ENCODE assay signal across 1 cellular context in genomic region chr14:91138511-91139359, GRCh38.
TF ChIP-seq lines count a peak whose summit lies in the region.

No MANE protein-coding gene starts in this region.

TF ChIP-seq in HepG2, 621 proteins besides CTCF, POLR2A, EP300 and RAD21 (continued from another document):
- TF ChIP-seq, protein P1, sequence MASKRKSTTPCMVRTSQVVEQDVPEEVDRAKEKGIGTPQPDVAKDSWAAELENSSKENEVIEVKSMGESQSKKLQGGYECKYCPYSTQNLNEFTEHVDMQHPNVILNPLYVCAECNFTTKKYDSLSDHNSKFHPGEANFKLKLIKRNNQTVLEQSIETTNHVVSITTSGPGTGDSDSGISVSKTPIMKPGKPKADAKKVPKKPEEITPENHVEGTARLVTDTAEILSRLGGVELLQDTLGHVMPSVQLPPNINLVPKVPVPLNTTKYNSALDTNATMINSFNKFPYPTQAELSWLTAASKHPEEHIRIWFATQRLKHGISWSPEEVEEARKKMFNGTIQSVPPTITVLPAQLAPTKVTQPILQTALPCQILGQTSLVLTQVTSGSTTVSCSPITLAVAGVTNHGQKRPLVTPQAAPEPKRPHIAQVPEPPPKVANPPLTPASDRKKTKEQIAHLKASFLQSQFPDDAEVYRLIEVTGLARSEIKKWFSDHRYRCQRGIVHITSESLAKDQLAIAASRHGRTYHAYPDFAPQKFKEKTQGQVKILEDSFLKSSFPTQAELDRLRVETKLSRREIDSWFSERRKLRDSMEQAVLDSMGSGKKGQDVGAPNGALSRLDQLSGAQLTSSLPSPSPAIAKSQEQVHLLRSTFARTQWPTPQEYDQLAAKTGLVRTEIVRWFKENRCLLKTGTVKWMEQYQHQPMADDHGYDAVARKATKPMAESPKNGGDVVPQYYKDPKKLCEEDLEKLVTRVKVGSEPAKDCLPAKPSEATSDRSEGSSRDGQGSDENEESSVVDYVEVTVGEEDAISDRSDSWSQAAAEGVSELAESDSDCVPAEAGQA (IDR thresholded peaks at IDR 0.05; ENCODE audit: low read depth) = no peak
- TF ChIP-seq, protein P1 (CRISPR knock-in tag; IDR thresholded peaks at IDR 0.05; ENCODE audit: borderline replicate concordance) = no peak
- TF ChIP-seq YY1 (IDR thresholded peaks at IDR 0.05; ENCODE audit: insufficient read depth, insufficient replicate concordance, low read depth, low read length) = no peak
- no peak for TF ChIP-seq TCF7L2 (IDR thresholded peaks at IDR 0.05; ENCODE audit: low read depth, low read length)
- peak; percentile 29; the same call in 1 of the 2 replicates for TF ChIP-seq MAZ (IDR thresholded peaks at IDR 0.05; ENCODE audit: borderline replicate concordance, low read depth, low read length)
- TF ChIP-seq MAZ (CRISPR knock-in tag; IDR thresholded peaks at IDR 0.05; ENCODE audit: low read depth) = no peak
- TF ChIP-seq TCF12 (IDR thresholded peaks at IDR 0.05) = no peak
- TF ChIP-seq TCF12 (CRISPR knock-in tag; IDR thresholded peaks at IDR 0.05) = no peak
- TF ChIP-seq ZNF629 (CRISPR knock-in tag; conservative IDR thresholded peaks at IDR 0.05) = no peak
- no peak for TF ChIP-seq AHR (CRISPR knock-in tag; IDR thresholded peaks at IDR 0.05)
- TF ChIP-seq ZBTB7B (CRISPR knock-in tag; IDR thresholded peaks at IDR 0.05) = no peak
- TF ChIP-seq ARHGAP35 (CRISPR knock-in tag; IDR thresholded peaks at IDR 0.05; ENCODE audit: borderline replicate concordance) = no peak
- no peak for TF ChIP-seq SALL1 (CRISPR knock-in tag; IDR thresholded peaks at IDR 0.05)
- no peak for TF ChIP-seq SRSF1 (optimal IDR thresholded peaks at IDR 0.05; ENCODE audit: low read depth, low read length)
- no peak for TF ChIP-seq ZNF317 (CRISPR knock-in tag; IDR thresholded peaks at IDR 0.05)
- TF ChIP-seq, protein P2, sequence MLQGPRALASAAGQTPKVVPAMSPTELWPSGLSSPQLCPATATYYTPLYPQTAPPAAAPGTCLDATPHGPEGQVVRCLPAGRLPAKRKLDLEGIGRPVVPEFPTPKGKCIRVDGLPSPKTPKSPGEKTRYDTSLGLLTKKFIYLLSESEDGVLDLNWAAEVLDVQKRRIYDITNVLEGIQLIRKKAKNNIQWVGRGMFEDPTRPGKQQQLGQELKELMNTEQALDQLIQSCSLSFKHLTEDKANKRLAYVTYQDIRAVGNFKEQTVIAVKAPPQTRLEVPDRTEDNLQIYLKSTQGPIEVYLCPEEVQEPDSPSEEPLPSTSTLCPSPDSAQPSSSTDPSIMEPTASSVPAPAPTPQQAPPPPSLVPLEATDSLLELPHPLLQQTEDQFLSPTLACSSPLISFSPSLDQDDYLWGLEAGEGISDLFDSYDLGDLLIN (CRISPR knock-in tag; IDR thresholded peaks at IDR 0.05; ENCODE audit: borderline replicate concordance) = no peak
- no peak for TF ChIP-seq ZFP90 (CRISPR knock-in tag; IDR thresholded peaks at IDR 0.05; ENCODE audit: borderline replicate concordance)
- TF ChIP-seq CBX1 (IDR thresholded peaks at IDR 0.05; ENCODE audit: low read depth) = no peak
- no peak for TF ChIP-seq FOXK2 (IDR thresholded peaks at IDR 0.05)
- TF ChIP-seq KLF9 (CRISPR knock-in tag; IDR thresholded peaks at IDR 0.05; ENCODE audit: low read depth) = no peak
- no peak for TF ChIP-seq RNF2 (conservative IDR thresholded peaks at IDR 0.05; ENCODE audit: low read depth)
- no peak for TF ChIP-seq ZNF562 (CRISPR knock-in tag; IDR thresholded peaks at IDR 0.05; ENCODE audit: borderline replicate concordance)
- 0 out of 2 replicates have a peak, but pooled peaks have one; percentile 22 for TF ChIP-seq HNF4A (CRISPR knock-in tag; IDR thresholded peaks at IDR 0.05)
- TF ChIP-seq ZNF468 (CRISPR knock-in tag; IDR thresholded peaks at IDR 0.05) = no peak
- TF ChIP-seq GABPA (IDR thresholded peaks at IDR 0.05; ENCODE audit: low read depth, low read length) = no peak
- no peak for TF ChIP-seq GABPA (CRISPR knock-in tag; IDR thresholded peaks at IDR 0.05; ENCODE audit: low read depth)
- TF ChIP-seq ESRRA (CRISPR knock-in tag; IDR thresholded peaks at IDR 0.05; ENCODE audit: low read depth) = no peak
- TF ChIP-seq SALL2 (CRISPR knock-in tag; IDR thresholded peaks at IDR 0.05) = no peak
- no peak for TF ChIP-seq RELA (CRISPR knock-in tag; IDR thresholded peaks at IDR 0.05)
- no peak for TF ChIP-seq ZNF430 (CRISPR knock-in tag; IDR thresholded peaks at IDR 0.05)
- TF ChIP-seq ZNF556 (CRISPR knock-in tag; IDR thresholded peaks at IDR 0.05; ENCODE audit: borderline replicate concordance) = no peak
- peak; percentile 60 for TF ChIP-seq SMC3 (IDR thresholded peaks at IDR 0.05; ENCODE audit: low read length)
- TF ChIP-seq, protein P3, sequence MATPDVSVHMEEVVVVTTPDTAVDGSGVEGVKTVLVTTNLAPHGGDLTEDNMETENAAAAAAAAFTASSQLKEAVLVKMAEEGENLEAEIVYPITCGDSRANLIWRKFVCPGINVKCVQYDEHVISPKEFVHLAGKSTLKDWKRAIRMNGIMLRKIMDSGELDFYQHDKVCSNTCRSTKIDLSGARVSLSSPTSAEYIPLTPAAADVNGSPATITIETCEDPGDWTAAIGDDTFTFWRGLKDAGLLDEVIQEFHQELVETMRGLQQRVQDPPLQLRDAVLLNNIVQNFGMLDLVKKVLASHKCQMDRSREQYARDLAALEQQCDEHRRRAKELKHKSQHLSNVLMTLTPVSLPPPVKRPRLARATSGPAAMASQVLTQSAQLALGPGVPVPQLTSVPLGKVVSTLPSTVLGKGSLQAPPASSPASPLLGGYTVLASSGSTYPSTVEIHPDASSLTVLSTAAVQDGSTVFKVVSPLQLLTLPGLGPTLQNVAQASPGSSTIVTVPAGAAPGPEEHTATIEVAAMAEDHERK (CRISPR knock-in tag; IDR thresholded peaks at IDR 0.05; ENCODE audit: low read depth) = no peak
- no peak for TF ChIP-seq HOXA9 (CRISPR knock-in tag; IDR thresholded peaks at IDR 0.05; ENCODE audit: borderline replicate concordance)
- TF ChIP-seq NFATC3 (CRISPR knock-in tag; IDR thresholded peaks at IDR 0.05) = no peak
- no peak for TF ChIP-seq NR0B2 (CRISPR knock-in tag; IDR thresholded peaks at IDR 0.05)
- TF ChIP-seq ZNF761 (CRISPR knock-in tag; conservative IDR thresholded peaks at IDR 0.05) = no peak
- TF ChIP-seq JUN (CRISPR knock-in tag; IDR thresholded peaks at IDR 0.05) = no peak
- TF ChIP-seq ZBTB25 (CRISPR knock-in tag; IDR thresholded peaks at IDR 0.05) = no peak
- no peak for TF ChIP-seq CHD4 (IDR thresholded peaks at IDR 0.05; ENCODE audit: borderline replicate concordance, low read length)
- TF ChIP-seq ZNF350 (CRISPR knock-in tag; IDR thresholded peaks at IDR 0.05; ENCODE audit: borderline replicate concordance, low read depth) = no peak
